ENCODE assay signal across 7 cellular contexts in genomic region chr6:41734666-41735426, GRCh38. TPM values are rescaled to one million over a fixed set of nuclear protein-coding genes. Genes with fewer than 3 reads are reported as not detected.
A peak's percentile ranks its signal among the peaks of the same experiment; 100 is the strongest.
DNase-seq lines count a peak whose midpoint lies in the region; ATAC-seq, FAIRE-seq and TF ChIP-seq lines count a peak whose summit lies in the region.

No MANE protein-coding gene starts in this region.

- DNase-seq in GM18507 (ENCODE audit: extremely low spot score, insufficient read length, low read depth) (peak; percentile 68), NCI-H2196 (lab: John Stamatoyannopoulos, UW; ENCODE audit: unreplicated experiment) (peak; percentile 74), cerebellar cortex (ENCODE audit: low spot score) (peak; percentile 82), kidney (peak; percentile 95)
- DNase-seq in activated CD4-positive, CD25-positive, alpha-beta regulatory T cell treated with anti-CD3 and anti-CD28 coated beads, Interleukin-2, amount 50 U/mL, for 72 hours: peak; percentile 66
- peak; percentile 63 for DNase-seq in stimulated activated CD4-positive, alpha-beta T cell treated with anti-CD3 and anti-CD28 coated beads, Interleukin-12 subunit alpha, Interleukin-12 subunit beta, amount 100 ng/mL, for 4 hours

- TF ChIP-seq CTCF in kidney (IDR thresholded peaks at IDR 0.05; ENCODE audit: borderline replicate concordance, extremely low read depth, insufficient read depth): no peak

- H3K9ac ChIP-seq in kidney (ENCODE audit: low read length in 2 of 2): peak overlapping the region; percentile 55 to 61

- H3K4me3 ChIP-seq in kidney (ENCODE audit: low read length in 2 of 2): peak overlapping the region; percentile 48 to 59

- no peaks in the 10 kb centered on the region for H3K36me3 ChIP-seq in kidney (ENCODE audit: control insufficient read depth in 1 of 2, insufficient read depth in 2 of 2, low read length in 2 of 2)

- ATAC-seq in HG02852 (IDR thresholded peaks at IDR 0.05; ENCODE audit: unreplicated experiment): peak; percentile 19

- H3K4me1 ChIP-seq in kidney (ENCODE audit: control insufficient read depth in 1 of 2, insufficient read depth in 1 of 2, low read depth in 1 of 2, low read length in 2 of 2): peaks cover 17 to 32% of the 10 kb centered on the region in 2 donors

- FAIRE-seq in GM18507 (lab: Jason Lieb, UNC) (peak; percentile 66), kidney (lab: Jason Lieb, UNC) (no peak)

- no peaks in the 10 kb centered on the region for H3K9me3 ChIP-seq in kidney (ENCODE audit: control insufficient read depth in 1 of 2, low read length in 2 of 2)

- intact Hi-C loops in kidney (cut with DNase I): no loop called here

- peak overlapping the region; percentile 98 for H3K27ac ChIP-seq in kidney (ENCODE audit: low read depth in 2 of 2, low read length in 2 of 2)

RNA-seq across cellular contexts. Expression of gene TFEB, which starts 0.6 kb away (rescaled TPM):
- 50.7 TPM for total RNA-seq in kidney
- polyA plus RNA-seq in kidney (ENCODE audit: insufficient read depth, low read depth, low replicate concordance): 51.0 TPM

RNA-seq across cellular contexts. Expression of gene PGC, which starts 12.4 kb away (rescaled TPM):
- not detected for total RNA-seq in kidney
- 0.39 TPM for polyA plus RNA-seq in kidney (ENCODE audit: insufficient read depth, low read depth, low replicate concordance)

RNA-seq across cellular contexts. Expression of gene FRS3, which starts 44.9 kb away (rescaled TPM):
- 7.0 TPM for total RNA-seq in kidney
- polyA plus RNA-seq in kidney (ENCODE audit: insufficient read depth, low read depth, low replicate concordance): 5.3 TPM

RNA-seq across cellular contexts. Expression of gene PRICKLE4, which starts 45.7 kb away (rescaled TPM):
- total RNA-seq in kidney: 6.5 TPM
- polyA plus RNA-seq in kidney (ENCODE audit: insufficient read depth, low read depth, low replicate concordance): 1.4 TPM

RNA-seq across cellular contexts. Expression of gene TOMM6, which starts 52.6 kb away (rescaled TPM):
- total RNA-seq in kidney: 150 TPM
- 479 TPM for polyA plus RNA-seq in kidney (ENCODE audit: insufficient read depth, low read depth, low replicate concordance)

Comparison
In these comparisons a context has a peak if more than half of its experiments do, and no peak if none do; other contexts are left out.
1. Peak in every context shown above with its lines: DNase-seq, ATAC-seq, H3K4me3 ChIP-seq and H3K27ac ChIP-seq.